In the genomic region with DNA sequence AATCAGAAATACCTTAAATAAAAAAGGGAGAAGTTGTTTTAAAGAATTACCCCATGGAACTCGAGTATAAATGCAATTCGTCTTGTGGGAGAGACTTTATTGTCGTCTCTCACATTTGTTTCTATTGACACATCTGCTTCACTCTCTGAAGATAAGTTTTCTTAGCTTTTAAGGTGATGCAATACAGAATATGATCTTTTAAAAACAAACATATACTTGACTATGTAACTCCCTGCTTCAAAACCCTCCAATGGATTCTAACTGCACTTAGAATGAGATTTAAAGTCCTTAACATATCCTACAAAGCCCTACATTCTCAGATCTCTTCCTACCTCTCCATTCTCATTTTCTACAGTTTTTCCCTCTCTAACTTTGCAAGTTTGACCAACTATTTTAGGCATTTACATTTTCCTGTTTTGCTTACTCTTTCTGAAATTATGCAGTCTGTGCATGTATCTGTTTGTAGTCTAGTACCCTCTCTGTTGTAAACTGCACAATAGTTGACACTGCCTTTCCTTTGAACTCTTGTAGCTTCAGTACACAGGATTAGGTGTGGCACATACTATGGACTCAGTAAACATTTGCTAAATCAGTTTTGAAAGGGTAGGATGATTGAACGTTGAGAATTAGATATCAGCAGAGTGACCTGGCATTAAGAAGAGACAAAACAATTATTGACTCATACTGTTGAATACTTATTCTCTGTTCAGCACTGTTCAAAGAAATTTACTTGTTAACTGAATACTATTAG, we compare ENCODE assay signal across 20 cellular contexts. TPM values are rescaled to one million over a fixed set of nuclear protein-coding genes. Genes with fewer than 3 reads are reported as not detected.
DNase-seq lines count a peak whose midpoint lies in the region; ATAC-seq, FAIRE-seq and TF ChIP-seq lines count a peak whose summit lies in the region.
"Had no signal": no experiment of that assay in that cellular context is flagged by ENCODE, and none has a peak within 500 bp of the region (broad histone marks: within the 10 kb centered on the region; RNA-seq: fewer than 3 reads in every experiment).

No MANE protein-coding gene starts in this region.

- CTCF ChIA-PET in Caco-2 (lab: Charles Lee), result no interaction called here
- CTCF ChIA-PET in activated CD8-positive, alpha-beta T cell treated with anti-CD3 and anti-CD28 coated beads, Interleukin-2, amount 10 ng/mL, durations not matched to agents 7 days and 5 days (lab: Charles Lee), result no interaction called here

- peak overlapping the region; percentile 47 for H3K4me3 Mint-ChIP-seq in Caco-2 (ENCODE audit: unreplicated experiment)
- no peak overlapping the region for H3K4me3 Mint-ChIP-seq in glutamatergic neuron (ENCODE audit: unreplicated experiment)
- no peak overlapping the region for H3K4me3 Mint-ChIP-seq in activated CD8-positive, alpha-beta T cell treated with anti-CD3 and anti-CD28 coated beads, Interleukin-2, amount 10 ng/mL, durations not matched to agents 7 days and 5 days
- H3K4me3 Mint-ChIP-seq: CD14-positive monocyte, IgD-negative memory B cell had no signal

- no TSS peak for BruUV-seq in Caco-2 (replicated peaks; lab: Mats Ljungman, UMichigan)

- peak overlapping the region; percentile 67 for H3K27ac Mint-ChIP-seq in Caco-2 (ENCODE audit: unreplicated experiment)
- no peak overlapping the region for H3K27ac Mint-ChIP-seq in glutamatergic neuron (ENCODE audit: unreplicated experiment)
- no peak overlapping the region for H3K27ac Mint-ChIP-seq in activated CD8-positive, alpha-beta T cell treated with anti-CD3 and anti-CD28 coated beads, Interleukin-2, amount 10 ng/mL, durations not matched to agents 7 days and 5 days
- H3K27ac Mint-ChIP-seq: CD14-positive monocyte, IgD-negative memory B cell had no signal

- 48 to 53% methylated on average over 4 of the region's 4 CpGs for WGBS in aorta, 2 donors

- TF ChIP-seq CTCF in Caco-2 (IDR thresholded peaks at IDR 0.05; ENCODE audit: insufficient read depth in 1 of 2, low read depth in 1 of 2, low read length in 1 of 2, severe bottlenecking in 1 of 2, unreplicated experiment in 1 of 2) (no peak), bronchial epithelial cell (IDR thresholded peaks at IDR 0.05; ENCODE audit: insufficient read depth, low read length, severe bottlenecking) (no peak), glutamatergic neuron (IDR thresholded peaks at IDR 0.05; ENCODE audit: partially characterized antibody, unreplicated experiment) (no peak)

- H3K4me3 ChIP-seq in Caco-2 (ENCODE audit: low read depth, low read length) (no peak overlapping the region), bronchial epithelial cell (ENCODE audit: low read depth, low read length) (no peak overlapping the region), aorta (ENCODE audit: low read length in 2 of 2) (no peak overlapping the region)
- H3K4me3 ChIP-seq: HAP-1, SJSA1 had no signal

- no peak for FAIRE-seq in bronchial epithelial cell (lab: Jason Lieb, UNC)

- H3K27ac ChIP-seq in aorta (ENCODE audit: low read depth in 1 of 2, low read length in 2 of 2), result no peak overlapping the region
- H3K27ac ChIP-seq: SJSA1 had no signal

- POLR2A ChIA-PET in Caco-2 (lab: Charles Lee), result no interaction called here
- POLR2A ChIA-PET in activated CD8-positive, alpha-beta T cell treated with anti-CD3 and anti-CD28 coated beads, Interleukin-2, amount 10 ng/mL, durations not matched to agents 7 days and 5 days (lab: Charles Lee), result no interaction called here

- H3K4me1 ChIP-seq in Caco-2 (peaks cover 11% of the 10 kb centered on the region; the same call in 1 of the 2 replicates), aorta (ENCODE audit: control insufficient read depth in 1 of 2, insufficient read depth in 2 of 2, low read length in 2 of 2) (no peaks in the 10 kb centered on the region)
- H3K4me1 ChIP-seq: HAP-1 had no signal

- H3K4me1 Mint-ChIP-seq in Caco-2 (ENCODE audit: low read depth, unreplicated experiment) (peaks cover 7% of the 10 kb centered on the region), glutamatergic neuron (ENCODE audit: low read depth, unreplicated experiment) (no peaks in the 10 kb centered on the region)
- H3K4me1 Mint-ChIP-seq in activated CD8-positive, alpha-beta T cell treated with anti-CD3 and anti-CD28 coated beads, Interleukin-2, amount 10 ng/mL, durations not matched to agents 7 days and 5 days (ENCODE audit: low read depth), result no peaks in the 10 kb centered on the region
- H3K4me1 Mint-ChIP-seq: CD14-positive monocyte, IgD-negative memory B cell had no signal

- ATAC-seq in GM21447 (IDR thresholded peaks at IDR 0.05; ENCODE audit: unreplicated experiment), result no peak
- no peak for ATAC-seq in aorta (ENCODE audit: low FRiP score)
- no peak for ATAC-seq in activated CD8-positive, alpha-beta T cell treated with anti-CD3 and anti-CD28 coated beads, Interleukin-2, amount 10 ng/mL, durations not matched to agents 7 days and 5 days

- H3K27me3 Mint-ChIP-seq in Caco-2 (ENCODE audit: insufficient read depth, unreplicated experiment), result no peaks in the 10 kb centered on the region
- no peaks in the 10 kb centered on the region for H3K27me3 Mint-ChIP-seq in glutamatergic neuron (ENCODE audit: unreplicated experiment)
- H3K27me3 Mint-ChIP-seq in activated CD8-positive, alpha-beta T cell treated with anti-CD3 and anti-CD28 coated beads, Interleukin-2, amount 10 ng/mL, durations not matched to agents 7 days and 5 days (ENCODE audit: low read depth), result no peaks in the 10 kb centered on the region
- H3K27me3 Mint-ChIP-seq: IgD-negative memory B cell had no signal

- intact Hi-C loops in Caco-2 (cut with micrococcal nuclease; ENCODE audit: unreplicated experiment), result loop anchor here (1.0 kb wide), 1 partner anchor 51 kb away; no protein-coding TSS in a partner anchor
- intact Hi-C loops in aorta (cut with DNase I), result no loop called here

- DNase-seq in Caco-2 (peak in 1 of 2 experiments; percentile 42), NCI-H460 (ENCODE audit: extremely low read depth, low read depth) (peak; percentile 40), bronchial epithelial cell (ENCODE audit: low read depth) (peak; percentile 62), iris pigment epithelial cell (ENCODE audit: low read depth) (peak; percentile 62), aorta (no peak), glutamatergic neuron (no peak)
- no peak for DNase-seq in activated CD8-positive, alpha-beta T cell treated with anti-CD3 and anti-CD28 coated beads, Interleukin-2, amount 10 ng/mL, durations not matched to agents 7 days and 5 days
- DNase-seq: ACHN, AML-193, DMS153, Kasumi-1, NCI-H1417, NCI-H187 treated with DMSO at 0.1 percent for 48 hours, NCI-H526 treated with DMSO at 0.1 percent for 48 hours had no signal

- H3K9me3 Mint-ChIP-seq in Caco-2 (ENCODE audit: unreplicated experiment) (no peaks in the 10 kb centered on the region), glutamatergic neuron (ENCODE audit: unreplicated experiment) (no peaks in the 10 kb centered on the region)
- H3K9me3 Mint-ChIP-seq in activated CD8-positive, alpha-beta T cell treated with anti-CD3 and anti-CD28 coated beads, Interleukin-2, amount 10 ng/mL, durations not matched to agents 7 days and 5 days (ENCODE audit: insufficient read depth), result no peaks in the 10 kb centered on the region
- H3K9me3 Mint-ChIP-seq: CD14-positive monocyte had no signal

- H3K36me3 ChIP-seq in Caco-2 (ENCODE audit: control insufficient read depth, insufficient read depth, low read length), result no peaks in the 10 kb centered on the region
- no peaks in the 10 kb centered on the region for H3K36me3 ChIP-seq in bronchial epithelial cell (ENCODE audit: control insufficient read depth, insufficient read depth, low read length)
- H3K36me3 ChIP-seq in aorta (ENCODE audit: control insufficient read depth in 1 of 2, insufficient read depth in 2 of 2, low read length in 1 of 2), result no peaks in the 10 kb centered on the region
- H3K36me3 ChIP-seq: HAP-1, SJSA1 had no signal

- H3K27me3 ChIP-seq in Caco-2 (replicated peaks; ENCODE audit: control insufficient read depth, insufficient read depth, low read length) (no peaks in the 10 kb centered on the region), bronchial epithelial cell (ENCODE audit: control insufficient read depth, insufficient read depth, low read length) (no peaks in the 10 kb centered on the region), aorta (ENCODE audit: control insufficient read depth in 1 of 2, insufficient read depth in 2 of 2, low read length in 1 of 2) (no peaks in the 10 kb centered on the region)
- H3K27me3 ChIP-seq: SJSA1 had no signal

- H3K36me3 Mint-ChIP-seq in Caco-2 (ENCODE audit: insufficient read depth, unreplicated experiment) (no peaks in the 10 kb centered on the region), glutamatergic neuron (ENCODE audit: unreplicated experiment) (no peaks in the 10 kb centered on the region)
- no peaks in the 10 kb centered on the region for H3K36me3 Mint-ChIP-seq in activated CD8-positive, alpha-beta T cell treated with anti-CD3 and anti-CD28 coated beads, Interleukin-2, amount 10 ng/mL, durations not matched to agents 7 days and 5 days (ENCODE audit: low read depth)
- H3K36me3 Mint-ChIP-seq: CD14-positive monocyte, IgD-negative memory B cell had no signal

- H3K9me3 ChIP-seq in Caco-2, result no peaks in the 10 kb centered on the region
- H3K9me3 ChIP-seq in aorta (ENCODE audit: control insufficient read depth, low read length), result no peaks in the 10 kb centered on the region
- H3K9me3 ChIP-seq: HAP-1, SJSA1 had no signal

RNA-seq across cellular contexts. Expression of a gene that starts 59.8 kb away (rescaled TPM):
- total RNA-seq in Caco-2 (2022), result not detected in 2 replicates
- total RNA-seq in NCI-H460 (2014; rRNA removed; shearing (Covaris generic)), result not detected in 2 replicates
- polyA plus RNA-seq in NCI-H460 (2014; cell fraction: nucleus; rRNA removed), result not detected in 2 replicates
- total RNA-seq in bronchial epithelial cell, result not detected in 2 replicates
- total RNA-seq in aorta, result under 1 TPM in 1 of 2 donors, not detected in 1; 0.66 TPM
- polyA plus RNA-seq in aorta, result not detected
- not detected for total RNA-seq in glutamatergic neuron (ENCODE audit: unreplicated experiment)
- total RNA-seq in activated CD8-positive, alpha-beta T cell treated with anti-CD3 and anti-CD28 coated beads, Interleukin-2, amount 10 ng/mL, durations not matched to agents 7 days and 5 days, result not detected
- total RNA-seq: HT1080, SJSA1 had no signal
- polyA plus RNA-seq: CD14-positive monocyte, IgD-negative memory B cell had no signal

Comparison
In these comparisons a context has a peak if more than half of its experiments do, and no peak if none do; other contexts are left out.
1. DNase-seq: peak in NCI-H460 (single experiment), bronchial epithelial cell (single experiment) and iris pigment epithelial cell (single experiment); none in aorta (0 of 2), glutamatergic neuron (single experiment) and activated CD8-positive, alpha-beta T cell treated with anti-CD3 and anti-CD28 coated beads, Interleukin-2, amount 10 ng/mL, durations not matched to agents 7 days and 5 days (single experiment).